10 cellular contexts compared by ENCODE assay signal in the genomic region with DNA sequence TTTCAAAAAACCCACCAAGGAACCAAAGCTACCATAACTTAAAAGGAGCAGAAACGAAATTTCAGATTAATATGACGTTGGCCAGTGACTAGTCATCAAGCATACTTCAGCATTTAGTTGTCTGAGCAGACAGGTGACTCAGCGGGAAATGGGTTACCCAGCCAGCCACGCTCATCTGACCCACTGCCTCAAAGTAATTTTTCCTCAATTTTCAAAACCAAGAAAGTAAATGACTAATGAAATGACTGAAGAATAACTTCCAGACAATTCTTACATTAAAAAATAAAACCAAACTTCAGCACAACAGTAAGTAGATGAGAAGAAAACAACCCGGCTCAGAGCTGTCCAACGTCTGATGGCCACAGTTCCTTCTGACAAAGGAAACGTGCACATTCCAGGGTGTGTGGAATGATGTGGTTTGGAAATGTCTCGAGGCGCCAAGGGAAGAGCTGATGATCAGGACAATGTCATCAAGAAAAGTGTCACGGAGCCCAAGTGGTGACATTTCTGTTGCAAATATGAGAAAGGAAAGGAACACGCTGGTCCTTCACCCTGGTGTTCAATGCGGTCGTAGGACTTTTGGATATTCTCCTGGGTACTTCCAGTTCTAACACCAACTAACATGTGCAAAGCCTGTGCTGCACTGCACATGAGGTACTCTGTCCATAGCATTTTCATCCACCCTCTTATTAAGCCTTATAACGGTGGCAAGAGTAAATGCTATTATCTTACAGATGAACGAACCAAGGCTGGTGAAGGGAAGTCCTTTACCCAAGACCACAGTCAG.
DNase-seq lines count a peak whose midpoint lies in the region; ATAC-seq, FAIRE-seq and TF ChIP-seq lines count a peak whose summit lies in the region.
"Had no signal": no experiment of that assay in that cellular context is flagged by ENCODE, and none has a peak within 500 bp of the region (broad histone marks: within the 10 kb centered on the region; RNA-seq: fewer than 3 reads in every experiment).

No MANE protein-coding gene starts in this region.

- ATAC-seq in A549, result peak; percentile 92

- H3K36me3 ChIP-seq in tibial artery (no peaks in the 10 kb centered on the region), esophagus muscularis mucosa (no peaks in the 10 kb centered on the region)

- H3K27ac Mint-ChIP-seq in activated naive CD4-positive, alpha-beta T cell treated with anti-CD3 and anti-CD28 coated beads, Interleukin-2, amount 50 U/mL, for 24 hours, result peak overlapping the region; percentile 90

- WGBS in A549 (ENCODE audit: missing lambda C conversion rate), result 31% methylated on average over 15 of the region's 15 CpGs
- WGBS in esophagus muscularis mucosa, result 79% methylated on average over 15 of the region's 15 CpGs

- H3K27me3 ChIP-seq in tibial artery, result no peaks in the 10 kb centered on the region
- H3K27me3 ChIP-seq in esophagus muscularis mucosa, result no peaks in the 10 kb centered on the region

- H3K4me2 ChIP-seq in A549, result peak overlapping the region; percentile 81

- CTCF ChIA-PET in A549 (lab: Yijun Ruan, JAX), result interaction anchor here (0.6 to 1.6 kb wide), 6 partner anchors 8 to 176 kb away, joined by 3 to 4 read pairs (median 3); a partner anchor contains a TSS

- TF ChIP-seq RAD21 in A549 (conservative IDR thresholded peaks at IDR 0.05 in 1 of 2, IDR thresholded peaks at IDR 0.05 in 1 of 2), result 0 out of 5 replicates have a peak, but pooled peaks of 1 of the 2 experiments have one; percentile 12

- peak overlapping the region; percentile 90 to 93 for H3K27ac ChIP-seq in A549
- peak overlapping the region in 1 of 2 donors; percentile 19 for H3K27ac ChIP-seq in tibial artery
- H3K27ac ChIP-seq in esophagus muscularis mucosa (replicated peaks in 1 of 4), result no peak overlapping the region

- TF ChIP-seq EP300 in A549 (IDR thresholded peaks at IDR 0.05) (peak; percentile 19 to 80; a peak in 3 of 5 replicates), esophagus muscularis mucosa (IDR thresholded peaks at IDR 0.05) (no peak)

- H3K9me3 Mint-ChIP-seq in activated naive CD4-positive, alpha-beta T cell treated with anti-CD3 and anti-CD28 coated beads, Interleukin-2, amount 50 U/mL, for 24 hours, result peaks cover 5% of the 10 kb centered on the region

- peaks cover 69% of the 10 kb centered on the region for H3K4me1 Mint-ChIP-seq in activated naive CD4-positive, alpha-beta T cell treated with anti-CD3 and anti-CD28 coated beads, Interleukin-2, amount 50 U/mL, for 24 hours

- POLR2A ChIA-PET in A549 (lab: Yijun Ruan, JAX), result interaction anchor here (0.7 to 1.6 kb wide), 4 partner anchors 9 to 246 kb away, joined by 3 to 19 read pairs (median 4); a partner anchor contains a TSS

- H3K36me3 Mint-ChIP-seq in activated naive CD4-positive, alpha-beta T cell treated with anti-CD3 and anti-CD28 coated beads, Interleukin-2, amount 50 U/mL, for 24 hours, result peaks cover 10% of the 10 kb centered on the region

- DNase-seq in A549 (ENCODE audit: low read depth in 1 of 2, low spot score in 1 of 2), result peak; percentile 85
- peak; percentile 70 for DNase-seq in HTR-8/SVneo (ENCODE audit: insufficient read length, low spot score)
- DNase-seq in kidney tubule cell (ENCODE audit: low spot score), result peak; percentile 98
- no peak for DNase-seq in HuH-7 (ENCODE audit: low spot score)
- no peak for DNase-seq in tibial artery
- no peak for DNase-seq in esophagus muscularis mucosa (ENCODE audit: extremely low spot score)
- DNase-seq in D721Med (ENCODE audit: insufficient read length, low spot score), result no peak
- DNase-seq: amygdala, DND-41 had no signal

- no peaks in the 10 kb centered on the region for H3K9me3 ChIP-seq in A549
- H3K9me3 ChIP-seq in tibial artery, result no peaks in the 10 kb centered on the region
- H3K9me3 ChIP-seq in esophagus muscularis mucosa, result no peaks in the 10 kb centered on the region

- peaks cover 47% of the 10 kb centered on the region for H3K4me1 ChIP-seq in A549
- peaks cover 0 to 9% (median 2%) of the 10 kb centered on the region in 4 donors for H3K4me1 ChIP-seq in tibial artery
- peaks cover 0 to 30% (median 10%) of the 10 kb centered on the region in 4 donors for H3K4me1 ChIP-seq in esophagus muscularis mucosa

- H3K27me3 Mint-ChIP-seq in activated naive CD4-positive, alpha-beta T cell treated with anti-CD3 and anti-CD28 coated beads, Interleukin-2, amount 50 U/mL, for 24 hours, result no peaks in the 10 kb centered on the region

- TF ChIP-seq CTCF in A549 (IDR thresholded peaks at IDR 0.05) (no peak), tibial artery (IDR thresholded peaks at IDR 0.05) (no peak), esophagus muscularis mucosa (IDR thresholded peaks at IDR 0.05) (no peak), D721Med (IDR thresholded peaks at IDR 0.05; ENCODE audit: insufficient read depth, missing control alignments) (no peak)

- no peak for TF ChIP-seq POLR2A in A549 (IDR thresholded peaks at IDR 0.05; ENCODE audit: low read length)
- no peak for TF ChIP-seq POLR2A in esophagus muscularis mucosa (IDR thresholded peaks at IDR 0.05; ENCODE audit: low read depth)

- H3K4me3 Mint-ChIP-seq in activated naive CD4-positive, alpha-beta T cell treated with anti-CD3 and anti-CD28 coated beads, Interleukin-2, amount 50 U/mL, for 24 hours, result peak overlapping the region; percentile 19

- FAIRE-seq in A549 (lab: Jason Lieb, UNC) (no peak), HTR-8/SVneo (lab: Jason Lieb, UNC) (peak; percentile 78), D721Med (lab: Jason Lieb, UNC) (no peak)

- H3K4me3 ChIP-seq in A549, result 0 out of 3 replicates have a peak overlapping the region, but pooled peaks have one; percentile 9
- H3K4me3 ChIP-seq in tibial artery, result no peak overlapping the region
- H3K4me3 ChIP-seq in esophagus muscularis mucosa, result no peak overlapping the region

- intact Hi-C loops in tibial artery (cut with DNase I; ENCODE audit: low total_unique reads), result loop anchor here (5.0 kb wide), 1 partner anchor 1367 kb away; no protein-coding TSS in a partner anchor
- intact Hi-C loops in esophagus muscularis mucosa (cut with DNase I), result no loop called here

TF ChIP-seq in A549, 52 proteins besides CTCF, POLR2A, EP300 and RAD21 (continues in another document):
- TF ChIP-seq, protein P1, sequence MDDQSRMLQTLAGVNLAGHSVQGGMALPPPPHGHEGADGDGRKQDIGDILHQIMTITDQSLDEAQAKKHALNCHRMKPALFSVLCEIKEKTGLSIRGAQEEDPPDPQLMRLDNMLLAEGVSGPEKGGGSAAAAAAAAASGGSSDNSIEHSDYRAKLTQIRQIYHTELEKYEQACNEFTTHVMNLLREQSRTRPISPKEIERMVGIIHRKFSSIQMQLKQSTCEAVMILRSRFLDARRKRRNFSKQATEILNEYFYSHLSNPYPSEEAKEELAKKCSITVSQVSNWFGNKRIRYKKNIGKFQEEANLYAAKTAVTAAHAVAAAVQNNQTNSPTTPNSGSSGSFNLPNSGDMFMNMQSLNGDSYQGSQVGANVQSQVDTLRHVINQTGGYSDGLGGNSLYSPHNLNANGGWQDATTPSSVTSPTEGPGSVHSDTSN (IDR thresholded peaks at IDR 0.05), result peak; percentile 19; the same call in 1 of the 2 replicates
- TF ChIP-seq MAZ (IDR thresholded peaks at IDR 0.05; ENCODE audit: borderline replicate concordance, low read depth, low read length), result no peak
- peak; percentile 73; the same call in 1 of the 2 replicates for TF ChIP-seq GATA3 (IDR thresholded peaks at IDR 0.05; ENCODE audit: borderline replicate concordance)
- no peak for TF ChIP-seq ZFP36 (IDR thresholded peaks at IDR 0.05; ENCODE audit: borderline replicate concordance, partially characterized antibody)
- TF ChIP-seq, protein P2, sequence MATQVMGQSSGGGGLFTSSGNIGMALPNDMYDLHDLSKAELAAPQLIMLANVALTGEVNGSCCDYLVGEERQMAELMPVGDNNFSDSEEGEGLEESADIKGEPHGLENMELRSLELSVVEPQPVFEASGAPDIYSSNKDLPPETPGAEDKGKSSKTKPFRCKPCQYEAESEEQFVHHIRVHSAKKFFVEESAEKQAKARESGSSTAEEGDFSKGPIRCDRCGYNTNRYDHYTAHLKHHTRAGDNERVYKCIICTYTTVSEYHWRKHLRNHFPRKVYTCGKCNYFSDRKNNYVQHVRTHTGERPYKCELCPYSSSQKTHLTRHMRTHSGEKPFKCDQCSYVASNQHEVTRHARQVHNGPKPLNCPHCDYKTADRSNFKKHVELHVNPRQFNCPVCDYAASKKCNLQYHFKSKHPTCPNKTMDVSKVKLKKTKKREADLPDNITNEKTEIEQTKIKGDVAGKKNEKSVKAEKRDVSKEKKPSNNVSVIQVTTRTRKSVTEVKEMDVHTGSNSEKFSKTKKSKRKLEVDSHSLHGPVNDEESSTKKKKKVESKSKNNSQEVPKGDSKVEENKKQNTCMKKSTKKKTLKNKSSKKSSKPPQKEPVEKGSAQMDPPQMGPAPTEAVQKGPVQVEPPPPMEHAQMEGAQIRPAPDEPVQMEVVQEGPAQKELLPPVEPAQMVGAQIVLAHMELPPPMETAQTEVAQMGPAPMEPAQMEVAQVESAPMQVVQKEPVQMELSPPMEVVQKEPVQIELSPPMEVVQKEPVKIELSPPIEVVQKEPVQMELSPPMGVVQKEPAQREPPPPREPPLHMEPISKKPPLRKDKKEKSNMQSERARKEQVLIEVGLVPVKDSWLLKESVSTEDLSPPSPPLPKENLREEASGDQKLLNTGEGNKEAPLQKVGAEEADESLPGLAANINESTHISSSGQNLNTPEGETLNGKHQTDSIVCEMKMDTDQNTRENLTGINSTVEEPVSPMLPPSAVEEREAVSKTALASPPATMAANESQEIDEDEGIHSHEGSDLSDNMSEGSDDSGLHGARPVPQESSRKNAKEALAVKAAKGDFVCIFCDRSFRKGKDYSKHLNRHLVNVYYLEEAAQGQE (IDR thresholded peaks at IDR 0.05), result peak; percentile 39; the same call in 1 of the 2 replicates
- peak; percentile 80 to 83; a peak in 3 of 5 replicates for TF ChIP-seq JUN (IDR thresholded peaks at IDR 0.05)
- TF ChIP-seq MAFK (IDR thresholded peaks at IDR 0.05; ENCODE audit: partially characterized antibody), result peak; percentile 96
- TF ChIP-seq NFE2L2 (conservative IDR thresholded peaks at IDR 0.05; ENCODE audit: low read length), result peak; percentile 76
- TF ChIP-seq JUNB (IDR thresholded peaks at IDR 0.05), result peak; percentile 93
- TF ChIP-seq CHD4 (IDR thresholded peaks at IDR 0.05; ENCODE audit: borderline replicate concordance), result no peak
- no peak for TF ChIP-seq HDAC2 (IDR thresholded peaks at IDR 0.05)
- TF ChIP-seq, protein P3, sequence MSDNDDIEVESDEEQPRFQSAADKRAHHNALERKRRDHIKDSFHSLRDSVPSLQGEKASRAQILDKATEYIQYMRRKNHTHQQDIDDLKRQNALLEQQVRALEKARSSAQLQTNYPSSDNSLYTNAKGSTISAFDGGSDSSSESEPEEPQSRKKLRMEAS (IDR thresholded peaks at IDR 0.05), result peak; percentile 67
- TF ChIP-seq PHF8 (IDR thresholded peaks at IDR 0.05; ENCODE audit: borderline replicate concordance, low read depth), result no peak
- peak; percentile 74; the same call in 1 of the 2 replicates for TF ChIP-seq FOSL2 (IDR thresholded peaks at IDR 0.05)
- TF ChIP-seq FOSL2 (CRISPR knock-in tag; IDR thresholded peaks at IDR 0.05), result peak; percentile 91
- peak; percentile 25; the same call in 1 of the 2 replicates for TF ChIP-seq BHLHE40 (IDR thresholded peaks at IDR 0.05; ENCODE audit: low read depth, low read length)
- TF ChIP-seq RCOR1 (IDR thresholded peaks at IDR 0.05; ENCODE audit: low read depth, low read length), result no peak

Comparison
In these comparisons a context has a peak if more than half of its experiments do, and no peak if none do; other contexts are left out.
1. DNase-seq: peak in A549 (2 of 2), HTR-8/SVneo (single experiment) and kidney tubule cell (single experiment); none in HuH-7 (single experiment), tibial artery (0 of 2), esophagus muscularis mucosa (single experiment) and D721Med (single experiment).
2. H3K27ac ChIP-seq: peak in A549 (2 of 2); none in esophagus muscularis mucosa (0 of 4).